In the genomic region with DNA sequence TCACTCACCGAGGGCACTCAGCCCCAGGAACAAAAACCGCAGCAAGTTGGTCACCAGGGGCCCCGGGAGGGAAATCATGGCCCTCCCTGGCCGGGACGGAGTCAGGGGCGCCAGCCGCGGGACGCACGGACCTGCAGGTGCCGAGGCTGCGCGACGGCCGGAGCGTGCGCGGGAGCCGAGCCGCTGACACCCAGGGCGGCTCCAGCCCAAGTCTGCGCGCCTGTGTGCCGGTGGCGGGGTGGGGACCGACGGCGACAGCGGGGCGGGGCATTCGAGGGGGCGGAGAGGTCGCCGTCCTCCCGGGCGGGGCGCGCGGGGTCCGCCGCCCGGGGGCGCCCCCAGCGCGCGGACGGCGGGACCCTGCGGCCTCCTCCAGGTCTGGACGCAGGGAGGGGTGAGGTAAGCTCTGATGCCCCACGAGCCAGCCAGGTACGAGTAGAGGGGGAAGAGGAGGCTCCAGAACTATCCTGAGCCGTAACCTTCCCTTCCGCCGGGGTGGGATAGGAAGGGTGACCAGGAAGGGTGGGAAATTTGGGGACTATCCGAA, we compare ENCODE assay signal across 9 cellular contexts. TPM values are rescaled to one million over a fixed set of nuclear protein-coding genes. Genes with fewer than 3 reads are reported as not detected.
DNase-seq lines count a peak whose midpoint lies in the region; ATAC-seq lines count a peak whose summit lies in the region.
"Had no signal": no experiment of that assay in that cellular context is flagged by ENCODE, and none has a peak within 500 bp of the region (broad histone marks: within the 10 kb centered on the region; RNA-seq: fewer than 3 reads in every experiment).

A gene with protein sequence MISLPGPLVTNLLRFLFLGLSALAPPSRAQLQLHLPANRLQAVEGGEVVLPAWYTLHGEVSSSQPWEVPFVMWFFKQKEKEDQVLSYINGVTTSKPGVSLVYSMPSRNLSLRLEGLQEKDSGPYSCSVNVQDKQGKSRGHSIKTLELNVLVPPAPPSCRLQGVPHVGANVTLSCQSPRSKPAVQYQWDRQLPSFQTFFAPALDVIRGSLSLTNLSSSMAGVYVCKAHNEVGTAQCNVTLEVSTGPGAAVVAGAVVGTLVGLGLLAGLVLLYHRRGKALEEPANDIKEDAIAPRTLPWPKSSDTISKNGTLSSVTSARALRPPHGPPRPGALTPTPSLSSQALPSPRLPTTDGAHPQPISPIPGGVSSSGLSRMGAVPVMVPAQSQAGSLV (minus strand): TSS at position 214 of the 547 bp plus-strand sequence. CDS start 136 bp downstream, at position 78.

- POLR2A ChIA-PET in CD4-positive, alpha-beta memory T cell (lab: Charles Lee; ENCODE audit: partially characterized antibody), result interaction anchor here (1.0 to 5.4 kb wide), 10 partner anchors 9 to 92 kb away, joined by 3 to 50 read pairs (median 6); a partner anchor contains a TSS
- POLR2A ChIA-PET in activated CD4-positive, alpha-beta T cell treated with anti-CD3 and anti-CD28 coated beads for 36 hours (lab: Charles Lee), result interaction anchor here (1.0 kb wide), 1 partner anchor 89 kb away, joined by 3 read pairs; a partner anchor contains a TSS

- H3K27me3 ChIP-seq in CD4-positive, alpha-beta memory T cell (ENCODE audit: insufficient read depth, low read length), result peaks cover 34% of the 10 kb centered on the region
- H3K27me3 ChIP-seq in HUES48 (ENCODE audit: control insufficient read depth, insufficient read depth, low read length) (peaks cover 60% of the 10 kb centered on the region), mononuclear cell (ENCODE audit: insufficient read depth, low read length) (peaks cover 41% of the 10 kb centered on the region)

- CTCF ChIA-PET in CD4-positive, alpha-beta memory T cell (lab: Charles Lee; ENCODE audit: partially characterized antibody), result interaction anchor here (1.0 to 14.1 kb wide), 15 partner anchors 10 to 118 kb away, joined by 3 to 239 read pairs (median 13); a partner anchor contains a TSS
- CTCF ChIA-PET in activated CD4-positive, alpha-beta T cell treated with anti-CD3 and anti-CD28 coated beads for 36 hours (lab: Charles Lee), result interaction anchor here (0.6 to 8.2 kb wide), 21 partner anchors 8 to 754 kb away, joined by 3 to 79 read pairs (median 8); a partner anchor contains a TSS

- DNase-seq in CD4-positive, alpha-beta memory T cell, result peak; percentile 54 to 71 (median 60)
- peak; percentile 81 for DNase-seq in activated CD4-positive, alpha-beta T cell treated with anti-CD3 and anti-CD28 coated beads for 36 hours
- DNase-seq in ecto neural progenitor cell (ENCODE audit: low spot score), result peak; percentile 72
- peak; percentile 26 to 60 (median 42) for DNase-seq in stimulated activated naive CD4-positive, alpha-beta T cell (lab: John Stamatoyannopoulos, UW)
- DNase-seq in cerebellar nuclear complex (lab: John Stamatoyannopoulos, UW), result no peak

- no peaks in the 10 kb centered on the region for H3K36me3 ChIP-seq in CD4-positive, alpha-beta memory T cell (ENCODE audit: insufficient read depth, low read length)
- H3K36me3 ChIP-seq in HUES48 (ENCODE audit: control insufficient read depth, insufficient read depth, low read length), result peaks cover 28% of the 10 kb centered on the region

- H3K27ac ChIP-seq in CD4-positive, alpha-beta memory T cell (ENCODE audit: low read depth, low read length), result no peak within 1 kb of the TSS
- H3K27ac ChIP-seq in HUES48 (ENCODE audit: low read depth, low read length), result no peak within 1 kb of the TSS

- ATAC-seq in GM19467 (IDR thresholded peaks at IDR 0.05; ENCODE audit: unreplicated experiment), result peak; percentile 52
- peak; percentile 67 for ATAC-seq in activated CD4-positive, alpha-beta T cell treated with anti-CD3 and anti-CD28 coated beads for 36 hours

- peaks cover 7 to 40% (median 22%) of the 10 kb centered on the region in 4 donors for H3K4me1 Mint-ChIP-seq in CD4-positive, alpha-beta memory T cell
- H3K4me1 Mint-ChIP-seq in activated CD4-positive, alpha-beta T cell treated with anti-CD3 and anti-CD28 coated beads for 36 hours, result peaks cover 21% of the 10 kb centered on the region

- no peaks in the 10 kb centered on the region for H3K9me3 Mint-ChIP-seq in CD4-positive, alpha-beta memory T cell
- no peaks in the 10 kb centered on the region for H3K9me3 Mint-ChIP-seq in activated CD4-positive, alpha-beta T cell treated with anti-CD3 and anti-CD28 coated beads for 36 hours (ENCODE audit: low read depth)

- peaks cover 33% of the 10 kb centered on the region for H3K4me1 ChIP-seq in CD4-positive, alpha-beta memory T cell (ENCODE audit: insufficient read depth, low read length)
- H3K4me1 ChIP-seq in HUES48 (ENCODE audit: control insufficient read depth, insufficient read depth, low read length), result peaks cover 32% of the 10 kb centered on the region
- H3K4me1 ChIP-seq in mononuclear cell (ENCODE audit: insufficient read depth, low read length), result peaks cover 60% of the 10 kb centered on the region

- H3K4me3 ChIP-seq in CD4-positive, alpha-beta memory T cell (ENCODE audit: low read length in 2 of 2), result peak within 1 kb of the TSS; percentile 61
- peak within 1 kb of the TSS; percentile 55 for H3K4me3 ChIP-seq in HUES48 (ENCODE audit: low read depth, low read length)
- peak within 1 kb of the TSS; percentile 40 for H3K4me3 ChIP-seq in mononuclear cell (ENCODE audit: low read length)

- peaks cover 11 to 20% of the 10 kb centered on the region in 2 donors for H3K27me3 Mint-ChIP-seq in CD4-positive, alpha-beta memory T cell
- H3K27me3 Mint-ChIP-seq in activated CD4-positive, alpha-beta T cell treated with anti-CD3 and anti-CD28 coated beads for 36 hours, result peaks cover 36% of the 10 kb centered on the region

- no peaks in the 10 kb centered on the region for H3K9me3 ChIP-seq in CD4-positive, alpha-beta memory T cell (ENCODE audit: control insufficient read depth in 1 of 2, low read length in 2 of 2)
- H3K9me3 ChIP-seq in HUES48 (ENCODE audit: control insufficient read depth, insufficient read depth, low read length) (no peaks in the 10 kb centered on the region), mononuclear cell (ENCODE audit: low read depth, low read length) (no peaks in the 10 kb centered on the region)

- peak within 1 kb of the TSS; percentile 59 to 89 (median 80) for H3K27ac Mint-ChIP-seq in CD4-positive, alpha-beta memory T cell
- peak within 1 kb of the TSS; percentile 67 for H3K27ac Mint-ChIP-seq in activated CD4-positive, alpha-beta T cell treated with anti-CD3 and anti-CD28 coated beads for 36 hours

- H3K4me3 Mint-ChIP-seq in CD4-positive, alpha-beta memory T cell, result peak within 1 kb of the TSS; percentile 90 to 98 (median 94)
- peak within 1 kb of the TSS; percentile 81 for H3K4me3 Mint-ChIP-seq in activated CD4-positive, alpha-beta T cell treated with anti-CD3 and anti-CD28 coated beads for 36 hours

- H3K9ac ChIP-seq in HUES48 (ENCODE audit: low read depth, low read length), result no peak within 1 kb of the TSS

- H3K36me3 Mint-ChIP-seq in CD4-positive, alpha-beta memory T cell, result peaks cover 3 to 10% of the 10 kb centered on the region in 2 donors
- H3K36me3 Mint-ChIP-seq in activated CD4-positive, alpha-beta T cell treated with anti-CD3 and anti-CD28 coated beads for 36 hours (ENCODE audit: low read depth), result peaks cover 2% of the 10 kb centered on the region

- intact Hi-C loops in CD4-positive, alpha-beta memory T cell (cut with micrococcal nuclease), result no loop called here
- intact Hi-C loops in activated CD4-positive, alpha-beta T cell treated with anti-CD3 and anti-CD28 coated beads for 36 hours (cut with DNase I, micrococcal nuclease), result loop anchor here (1.0 to 2.0 kb wide), 7 partner anchors 15 to 347 kb away; a partner anchor contains a TSS

RNA-seq across cellular contexts. Expression of the gene that starts here (rescaled TPM):
- 1 to 10 TPM; 1.5 to 1.8 TPM for total RNA-seq in CD4-positive, alpha-beta memory T cell
- 1 to 10 TPM; 1.3 to 3.2 TPM for polyA plus RNA-seq in CD4-positive, alpha-beta memory T cell
- under 1 TPM; 0.39 to 0.53 TPM for total RNA-seq in activated CD4-positive, alpha-beta T cell treated with anti-CD3 and anti-CD28 coated beads for 36 hours
- 9.4 TPM for total RNA-seq in mononuclear cell
- total RNA-seq: RPMI7951 had no signal

Comparison
In these comparisons a context has a peak if more than half of its experiments do, and no peak if none do; other contexts are left out.
1. Peak in DNase-seq and ATAC-seq in activated CD4-positive, alpha-beta T cell treated with anti-CD3 and anti-CD28 coated beads for 36 hours; RNA of the gene not detected or under 1 TPM.
2. DNase-seq: peak in CD4-positive, alpha-beta memory T cell (5 of 5), ecto neural progenitor cell (single experiment) and stimulated activated naive CD4-positive, alpha-beta T cell (6 of 6); none in cerebellar nuclear complex (0 of 2).
3. Peak in every context shown above with its lines, with median percentiles within 50 percentile points of each other: H3K4me3 ChIP-seq.